In the genomic region with DNA sequence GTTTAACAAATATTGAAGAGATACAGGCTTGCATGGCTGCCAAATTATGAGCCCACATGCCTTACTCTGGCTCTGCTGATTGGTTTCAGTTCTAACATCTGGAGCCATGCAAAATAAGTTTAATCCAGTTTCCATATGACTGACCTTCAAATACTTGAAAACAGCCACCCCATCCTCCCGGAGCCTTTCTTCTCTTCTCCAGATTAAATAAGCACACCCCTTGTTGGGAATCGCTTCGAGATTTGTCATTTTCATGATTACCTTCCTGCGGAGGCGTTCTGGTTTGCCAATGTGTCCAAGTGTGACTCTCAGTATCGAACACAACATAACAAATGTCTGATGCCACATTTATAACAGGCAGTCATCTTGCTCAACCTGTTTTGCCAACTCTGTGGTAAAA, we compare ENCODE assay signal across 19 cellular contexts.
DNase-seq lines count a peak whose midpoint lies in the region; ATAC-seq and TF ChIP-seq lines count a peak whose summit lies in the region.
"Had no signal": no experiment of that assay in that cellular context is flagged by ENCODE, and none has a peak within 500 bp of the region (broad histone marks: within the 10 kb centered on the region; RNA-seq: fewer than 3 reads in every experiment).

No MANE protein-coding gene starts in this region.

- TF ChIP-seq POLR2A in esophagus muscularis mucosa (IDR thresholded peaks at IDR 0.05; ENCODE audit: low read depth) = no peak

- TF ChIP-seq CTCF in AG04449 (IDR thresholded peaks at IDR 0.05; ENCODE audit: insufficient read depth, low read length, missing control alignments) (no peak), GM23338 (conservative IDR thresholded peaks at IDR 0.05; ENCODE audit: low read depth in 2 of 2) (no peak), MCF 10A (IDR thresholded peaks at IDR 0.05; ENCODE audit: unreplicated experiment) (no peak), hepatocyte (IDR thresholded peaks at IDR 0.05; ENCODE audit: poor library complexity) (no peak), esophagus muscularis mucosa (IDR thresholded peaks at IDR 0.05) (no peak)

- H3K27me3 Mint-ChIP-seq in GM23338 (ENCODE audit: insufficient read depth, low read depth, poor library complexity) (peaks cover 8% of the 10 kb centered on the region), MCF 10A (ENCODE audit: insufficient read depth, unreplicated experiment) (no peaks in the 10 kb centered on the region)
- H3K27me3 Mint-ChIP-seq: activated CD4-positive, alpha-beta T cell treated with anti-CD3 and anti-CD28 coated beads, Interleukin-2, amount 10 ng/mL, durations not matched to agents 7 days and 5 days had no signal

- BruUV-seq in MCF 10A (replicated peaks; lab: Mats Ljungman, UMichigan) = no TSS peak

- DNase-seq in AG04449 (ENCODE audit: low read depth, low spot score) (no peak), GM23338 (ENCODE audit: low spot score) (no peak), MCF 10A (ENCODE audit: unreplicated experiment) (no peak), hepatocyte (ENCODE audit: low spot score) (no peak), esophagus muscularis mucosa (ENCODE audit: extremely low spot score) (no peak), NCI-H2029 (lab: John Stamatoyannopoulos, UW) (no peak), NCI-H146 (lab: John Stamatoyannopoulos, UW) (no peak), NCI-H2081 (lab: John Stamatoyannopoulos, UW) (no peak)
- DNase-seq: 8988T; activated CD4-positive, alpha-beta T cell treated with anti-CD3 and anti-CD28 coated beads, Interleukin-2, amount 10 ng/mL, durations not matched to agents 7 days and 5 days; activated T-cell treated with anti-CD3 and anti-CD28 coated beads, Interleukin-2, amount 50 U/mL, for 48 hours; esophagus squamous epithelium; NCI-H2029 treated with DMSO at 0.1 percent for 48 hours; NCI-H748 treated with DMSO at 0.1 percent for 48 hours; stimulated activated CD4-positive, alpha-beta T cell treated with anti-CD3 and anti-CD28 coated beads, Interleukin-4, amount 100 ng/mL, for 4 hours; uterus had no signal

- H3K4me3 ChIP-seq in AG04449 (ENCODE audit: low read depth, low read length) (0 out of 2 replicates have a peak overlapping the region, but pooled peaks have one; percentile 12), GM23338 (no peak overlapping the region), hepatocyte (no peak overlapping the region), esophagus muscularis mucosa (no peak overlapping the region)
- H3K4me3 ChIP-seq: coronary artery, uterus had no signal

- H3K79me2 ChIP-seq in GM23338 (replicated peaks; ENCODE audit: insufficient read depth) (no peaks in the 10 kb centered on the region), hepatocyte (no peaks in the 10 kb centered on the region)

- no peak for TF ChIP-seq EP300 in esophagus muscularis mucosa (IDR thresholded peaks at IDR 0.05)

- no peaks in the 10 kb centered on the region for H4K20me1 ChIP-seq in GM23338 (replicated peaks; ENCODE audit: insufficient read depth)
- H4K20me1 ChIP-seq in hepatocyte (ENCODE audit: insufficient read depth, poor library complexity, severe bottlenecking) = no peaks in the 10 kb centered on the region

- H3K36me3 ChIP-seq in GM23338 (ENCODE audit: insufficient read depth) = no peaks in the 10 kb centered on the region
- H3K36me3 ChIP-seq in hepatocyte (replicated peaks; ENCODE audit: insufficient read depth, low read depth) = no peaks in the 10 kb centered on the region
- no peaks in the 10 kb centered on the region for H3K36me3 ChIP-seq in esophagus muscularis mucosa
- H3K36me3 ChIP-seq: esophagus squamous epithelium, uterus had no signal

- H3K4me2 ChIP-seq in GM23338 (no peak overlapping the region), hepatocyte (peak overlapping the region; percentile 9)

- H3K4me1 Mint-ChIP-seq in GM23338 = peaks cover 16% of the 10 kb centered on the region
- H3K4me1 Mint-ChIP-seq in MCF 10A (ENCODE audit: insufficient read depth, unreplicated experiment) = peaks cover 6% of the 10 kb centered on the region

- no peak overlapping the region for H3K27ac Mint-ChIP-seq in GM23338
- peak overlapping the region; percentile 71 for H3K27ac Mint-ChIP-seq in MCF 10A (ENCODE audit: low read depth, unreplicated experiment)
- H3K27ac Mint-ChIP-seq: memory B cell had no signal

- H3K9me2 ChIP-seq in GM23338 (ENCODE audit: insufficient read depth) (peaks cover 3% of the 10 kb centered on the region), hepatocyte (replicated peaks; ENCODE audit: insufficient read depth) (no peaks in the 10 kb centered on the region)

- no peaks in the 10 kb centered on the region for H3K27me3 ChIP-seq in GM23338 (ENCODE audit: insufficient read depth)
- H3K27me3 ChIP-seq in hepatocyte = no peaks in the 10 kb centered on the region
- no peaks in the 10 kb centered on the region for H3K27me3 ChIP-seq in esophagus muscularis mucosa
- H3K27me3 ChIP-seq: esophagus squamous epithelium, uterus had no signal

- H3K27ac ChIP-seq in GM23338 (ENCODE audit: low read depth) = no peak overlapping the region
- peak overlapping the region; percentile 11 for H3K27ac ChIP-seq in hepatocyte
- H3K27ac ChIP-seq in esophagus muscularis mucosa (replicated peaks in 1 of 4) = no peak overlapping the region
- H3K27ac ChIP-seq: coronary artery, esophagus squamous epithelium, uterus had no signal

- H3K36me3 Mint-ChIP-seq in GM23338 (ENCODE audit: low read depth) (peaks cover 5% of the 10 kb centered on the region; the same call in 1 of the 3 replicates), MCF 10A (ENCODE audit: insufficient read depth, unreplicated experiment) (no peaks in the 10 kb centered on the region)
- H3K36me3 Mint-ChIP-seq: memory B cell had no signal

- CTCF ChIA-PET in AG04449 (lab: Yijun Ruan, JAX) = no interaction called here
- CTCF ChIA-PET in MCF 10A (lab: Yijun Ruan, JAX) = no interaction called here

- 0 out of 2 replicates have a peak, but pooled peaks cover 3% of the 10 kb centered on the region for H3F3A ChIP-seq in GM23338 (replicated peaks; ENCODE audit: low read depth)

- POLR2A ChIA-PET in AG04449 (lab: Yijun Ruan, JAX) = no interaction called here
- POLR2A ChIA-PET in MCF 10A (lab: Yijun Ruan, JAX) = no interaction called here

- H3K4me3 Mint-ChIP-seq in GM23338 (no peak overlapping the region), MCF 10A (ENCODE audit: unreplicated experiment) (peak overlapping the region; percentile 7)
- H3K4me3 Mint-ChIP-seq: activated CD4-positive, alpha-beta T cell treated with anti-CD3 and anti-CD28 coated beads, Interleukin-2, amount 10 ng/mL, durations not matched to agents 7 days and 5 days; memory B cell had no signal

- H3K9me3 ChIP-seq in hepatocyte (ENCODE audit: low read depth) (no peaks in the 10 kb centered on the region), esophagus muscularis mucosa (no peaks in the 10 kb centered on the region)
- H3K9me3 ChIP-seq: esophagus squamous epithelium, uterus had no signal

- H3K4me1 ChIP-seq in GM23338 (ENCODE audit: insufficient read depth) (peaks cover 18% of the 10 kb centered on the region), hepatocyte (ENCODE audit: insufficient read depth) (peaks cover 5% of the 10 kb centered on the region), esophagus muscularis mucosa (peaks cover 0 to 8% (median 6%) of the 10 kb centered on the region in 4 donors)
- H3K4me1 ChIP-seq: uterus had no signal

- 63% methylated on average over 6 of the region's 6 CpGs for WGBS in hepatocyte (ENCODE audit: low lambda C conversion rate, missing lambda C conversion rate)
- 44% methylated on average over 6 of the region's 6 CpGs for WGBS in esophagus muscularis mucosa

- peak overlapping the region; percentile 67 for H2AFZ ChIP-seq in GM23338
- no peak overlapping the region for H2AFZ ChIP-seq in hepatocyte

- peaks cover 6% of the 10 kb centered on the region; the same call in 2 of the 3 replicates for H3K9me3 Mint-ChIP-seq in GM23338
- H3K9me3 Mint-ChIP-seq in MCF 10A (ENCODE audit: unreplicated experiment) = no peaks in the 10 kb centered on the region
- H3K9me3 Mint-ChIP-seq: activated CD4-positive, alpha-beta T cell treated with anti-CD3 and anti-CD28 coated beads, Interleukin-2, amount 10 ng/mL, durations not matched to agents 7 days and 5 days had no signal

- intact Hi-C loops in MCF 10A (cut with micrococcal nuclease) (no loop called here), esophagus muscularis mucosa (cut with DNase I) (no loop called here)

- ATAC-seq in GM23338 = no peak
- ATAC-seq: sciatic nerve had no signal

TF ChIP-seq in GM23338, 12 proteins besides CTCF, POLR2A, EP300 and RAD21 (continues in another document):
- TF ChIP-seq EZH2phosphoT487 (IDR thresholded peaks at IDR 0.05; ENCODE audit: unreplicated experiment) (no peak), ZNF331 (CRISPR knock-in tag; IDR thresholded peaks at IDR 0.05; ENCODE audit: low read depth) (no peak), JUNB (IDR thresholded peaks at IDR 0.05; ENCODE audit: unreplicated experiment) (no peak), EZH2 (IDR thresholded peaks at IDR 0.05; ENCODE audit: low read depth, unreplicated experiment) (no peak), ZNF114 (CRISPR knock-in tag; IDR thresholded peaks at IDR 0.05) (no peak), STAT1 (IDR thresholded peaks at IDR 0.05; ENCODE audit: unreplicated experiment) (no peak), POLR2AphosphoS5 (IDR thresholded peaks at IDR 0.05; ENCODE audit: low read depth) (no peak)
- TF ChIP-seq, protein P1, sequence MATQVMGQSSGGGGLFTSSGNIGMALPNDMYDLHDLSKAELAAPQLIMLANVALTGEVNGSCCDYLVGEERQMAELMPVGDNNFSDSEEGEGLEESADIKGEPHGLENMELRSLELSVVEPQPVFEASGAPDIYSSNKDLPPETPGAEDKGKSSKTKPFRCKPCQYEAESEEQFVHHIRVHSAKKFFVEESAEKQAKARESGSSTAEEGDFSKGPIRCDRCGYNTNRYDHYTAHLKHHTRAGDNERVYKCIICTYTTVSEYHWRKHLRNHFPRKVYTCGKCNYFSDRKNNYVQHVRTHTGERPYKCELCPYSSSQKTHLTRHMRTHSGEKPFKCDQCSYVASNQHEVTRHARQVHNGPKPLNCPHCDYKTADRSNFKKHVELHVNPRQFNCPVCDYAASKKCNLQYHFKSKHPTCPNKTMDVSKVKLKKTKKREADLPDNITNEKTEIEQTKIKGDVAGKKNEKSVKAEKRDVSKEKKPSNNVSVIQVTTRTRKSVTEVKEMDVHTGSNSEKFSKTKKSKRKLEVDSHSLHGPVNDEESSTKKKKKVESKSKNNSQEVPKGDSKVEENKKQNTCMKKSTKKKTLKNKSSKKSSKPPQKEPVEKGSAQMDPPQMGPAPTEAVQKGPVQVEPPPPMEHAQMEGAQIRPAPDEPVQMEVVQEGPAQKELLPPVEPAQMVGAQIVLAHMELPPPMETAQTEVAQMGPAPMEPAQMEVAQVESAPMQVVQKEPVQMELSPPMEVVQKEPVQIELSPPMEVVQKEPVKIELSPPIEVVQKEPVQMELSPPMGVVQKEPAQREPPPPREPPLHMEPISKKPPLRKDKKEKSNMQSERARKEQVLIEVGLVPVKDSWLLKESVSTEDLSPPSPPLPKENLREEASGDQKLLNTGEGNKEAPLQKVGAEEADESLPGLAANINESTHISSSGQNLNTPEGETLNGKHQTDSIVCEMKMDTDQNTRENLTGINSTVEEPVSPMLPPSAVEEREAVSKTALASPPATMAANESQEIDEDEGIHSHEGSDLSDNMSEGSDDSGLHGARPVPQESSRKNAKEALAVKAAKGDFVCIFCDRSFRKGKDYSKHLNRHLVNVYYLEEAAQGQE (IDR thresholded peaks at IDR 0.05; ENCODE audit: unreplicated experiment) = no peak
